ENCODE assay signal across 8 cellular contexts in genomic region chr1:7961199-7962010, GRCh38. TPM values are rescaled to one million over a fixed set of nuclear protein-coding genes. Genes with fewer than 3 reads are reported as not detected.
DNase-seq lines count a peak whose midpoint lies in the region; ATAC-seq and TF ChIP-seq lines count a peak whose summit lies in the region.

Gene PARK7 (plus strand): TSS chr1:7961711. CDS start chr1:7962786, 1,075 bp downstream.

- peak within 1 kb of the TSS; percentile 94 to 99 for H3K27ac Mint-ChIP-seq in activated naive CD4-positive, alpha-beta T cell treated with anti-CD3 and anti-CD28 coated beads, Interleukin-2, amount 50 U/mL, for 72 hours

- no peaks in the 10 kb centered on the region for H3K36me3 ChIP-seq in testis (ENCODE audit: low read depth, missing control alignments)

- 0 to 1% methylated on average over 12 to 57 of the region's 81 CpGs for WGBS in testis, 2 donors

- H3K27ac ChIP-seq in testis = peak within 1 kb of the TSS; percentile 81 to 87

- TF ChIP-seq CTCF in GM12864 (IDR thresholded peaks at IDR 0.05; ENCODE audit: low read depth, low read length, missing control alignments) (peak; percentile 45), omental fat pad (IDR thresholded peaks at IDR 0.05) (no peak), testis (IDR thresholded peaks at IDR 0.05) (peak in 2 of 3 experiments; percentile 23 to 59)

- H3K4me1 ChIP-seq in testis = peaks cover 14% of the 10 kb centered on the region

- DNase-seq in GM12864 (ENCODE audit: low read depth) (peak; percentile 96), NCI-H1092 treated with DMSO at 0.1 percent for 48 hours (lab: John Stamatoyannopoulos, UW) (peak; percentile 99), SKM-1 (lab: John Stamatoyannopoulos, UW; ENCODE audit: unreplicated experiment) (peak; percentile 98), glomerular endothelial cell (ENCODE audit: extremely low read depth, low read depth, low spot score) (peak; percentile 87), omental fat pad (ENCODE audit: low spot score) (peak; percentile 97), testis (peak; percentile 99)
- peak; percentile 100 for DNase-seq in activated naive CD4-positive, alpha-beta T cell treated with anti-CD3 and anti-CD28 coated beads, Interleukin-2, amount 50 U/mL, for 72 hours (ENCODE audit: low spot score in 2 of 2)

- intact Hi-C loops in testis (cut with DNase I; ENCODE audit: low total_unique reads) = no loop called here

- peak; percentile 52 for TF ChIP-seq POLR2A in testis (IDR thresholded peaks at IDR 0.05)

- H3K9me3 ChIP-seq in testis = no peaks in the 10 kb centered on the region

- H3K36me3 Mint-ChIP-seq in activated naive CD4-positive, alpha-beta T cell treated with anti-CD3 and anti-CD28 coated beads, Interleukin-2, amount 50 U/mL, for 72 hours = peaks cover 31 to 34% of the 10 kb centered on the region in 2 donors

- no peaks in the 10 kb centered on the region for H3K27me3 ChIP-seq in testis

- no peaks in the 10 kb centered on the region for H3K9me3 Mint-ChIP-seq in activated naive CD4-positive, alpha-beta T cell treated with anti-CD3 and anti-CD28 coated beads, Interleukin-2, amount 50 U/mL, for 72 hours

- H3K4me3 ChIP-seq in GM12864 (ENCODE audit: low read depth, low read length) (peak within 1 kb of the TSS; percentile 69), testis (peak within 1 kb of the TSS; percentile 67 to 81)

- ATAC-seq in HG02623 (IDR thresholded peaks at IDR 0.05; ENCODE audit: unreplicated experiment) (peak; percentile 88), omental fat pad (ENCODE audit: low FRiP score) (peak; percentile 99)
- ATAC-seq in activated naive CD4-positive, alpha-beta T cell treated with anti-CD3 and anti-CD28 coated beads, Interleukin-2, amount 50 U/mL, for 72 hours = peak; percentile 96 to 97

RNA-seq across cellular contexts. Expression of gene PARK7, which starts in this region (rescaled TPM):
- 100 to 1,000 TPM; 385 to 475 TPM for total RNA-seq in activated naive CD4-positive, alpha-beta T cell treated with anti-CD3 and anti-CD28 coated beads, Interleukin-2, amount 50 U/mL, for 72 hours
- 197 and 212 TPM in 2 replicates for total RNA-seq in glomerular endothelial cell
- 100 to 1,000 TPM; 151 to 260 (median 216) TPM for total RNA-seq in omental fat pad
- total RNA-seq in testis = 100 to 1,000 TPM; 110 to 129 TPM
- polyA plus RNA-seq in testis (ENCODE audit: insufficient read depth, low read depth, low replicate concordance) = 281 TPM

Comparison
In these comparisons a context has a peak if more than half of its experiments do, and no peak if none do; other contexts are left out.
1. Peak in every context shown above with its lines: DNase-seq, ATAC-seq, H3K4me3 ChIP-seq and H3K27ac ChIP-seq.
2. CTCF ChIP-seq: peak in GM12864 (single experiment) and testis (2 of 3); none in omental fat pad (0 of 3).